14 cellular contexts compared by ENCODE assay signal in the genomic region with DNA sequence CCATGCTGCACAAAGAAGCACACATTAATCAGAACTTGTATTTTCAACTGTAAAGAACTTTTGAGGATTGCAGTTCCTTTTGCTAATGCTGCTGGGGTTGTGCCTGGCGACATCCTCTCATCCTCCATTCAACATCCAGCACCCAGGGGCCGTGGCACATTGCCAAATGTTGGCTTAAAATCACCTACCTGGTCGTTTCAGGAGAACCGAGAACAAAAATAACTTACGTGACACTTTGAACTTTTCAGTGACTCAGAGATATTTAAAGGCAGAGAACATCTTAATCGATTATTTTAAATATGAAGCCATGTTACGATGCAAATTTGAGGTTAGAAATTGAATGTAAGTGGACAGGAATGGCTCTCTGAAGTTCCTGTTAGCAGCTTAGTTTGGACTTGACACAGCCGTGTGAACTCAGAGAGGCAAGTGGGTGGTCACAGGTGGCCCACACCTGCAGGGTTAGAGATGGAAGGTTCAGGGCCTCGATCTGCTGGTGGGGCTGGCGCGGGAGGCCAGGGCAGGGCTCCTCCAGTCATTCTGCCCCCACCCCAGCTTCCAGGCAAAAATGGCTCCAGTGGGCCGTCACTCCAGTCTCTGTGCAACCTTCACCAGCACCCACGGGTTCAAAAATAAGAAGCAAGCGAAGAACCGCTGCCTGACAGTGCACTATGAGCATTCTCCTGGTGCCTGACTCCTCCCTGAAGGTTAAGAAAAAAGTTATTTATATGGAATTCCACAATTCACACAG. TPM values are rescaled to one million over a fixed set of nuclear protein-coding genes. Genes with fewer than 3 reads are reported as not detected.
DNase-seq lines count a peak whose midpoint lies in the region; ATAC-seq and TF ChIP-seq lines count a peak whose summit lies in the region.
"Had no signal": no experiment of that assay in that cellular context is flagged by ENCODE, and none has a peak within 500 bp of the region (broad histone marks: within the 10 kb centered on the region; RNA-seq: fewer than 3 reads in every experiment).

No MANE protein-coding gene starts in this region.

- peak; percentile 68 for DNase-seq in germinal center (ENCODE audit: low spot score)
- DNase-seq in NOMO-1 treated with dmso at 0.1 percent for 144 hours (lab: John Stamatoyannopoulos, UW; ENCODE audit: unreplicated experiment) = no peak
- no peak for DNase-seq in NCI-H69 (lab: John Stamatoyannopoulos, UW)
- no peak for DNase-seq in CD14-positive monocyte (ENCODE audit: low spot score)
- DNase-seq in NCI-H187 (lab: John Stamatoyannopoulos, UW) = no peak
- DNase-seq: CD8-positive, alpha-beta memory T cell; foreskin keratinocyte; HCEC 1CT; NCI-H1694 treated with DMSO at 0.1 percent for 48 hours; small intestine had no signal

- TF ChIP-seq CTCF in CD14-positive monocyte (IDR thresholded peaks at IDR 0.05) = no peak

- H3K36me3 Mint-ChIP-seq in CD14-positive monocyte = peaks cover 61 to 67% of the 10 kb centered on the region in 2 donors
- H3K36me3 Mint-ChIP-seq: CD8-positive, alpha-beta memory T cell; natural killer cell treated with Interleukin-12 subunit alpha and Interleukin-12 subunit beta and Interleukin-15 and Interleukin-18, amount 100 ng/mL, for 72 hours had no signal

- H3K4me3 Mint-ChIP-seq in CD14-positive monocyte = no peak overlapping the region
- H3K4me3 Mint-ChIP-seq: CD8-positive, alpha-beta memory T cell; natural killer cell treated with Interleukin-12 subunit alpha and Interleukin-12 subunit beta and Interleukin-15 and Interleukin-18, amount 100 ng/mL, for 72 hours had no signal

- intact Hi-C loops in CD14-positive monocyte (cut with micrococcal nuclease) = no loop called here

- no peak overlapping the region for H3K27ac Mint-ChIP-seq in CD14-positive monocyte
- H3K27ac Mint-ChIP-seq: CD8-positive, alpha-beta memory T cell; natural killer cell treated with Interleukin-12 subunit alpha and Interleukin-12 subunit beta and Interleukin-15 and Interleukin-18, amount 100 ng/mL, for 72 hours had no signal

- H3K9me3 Mint-ChIP-seq in CD14-positive monocyte = no peaks in the 10 kb centered on the region
- H3K9me3 Mint-ChIP-seq: CD8-positive, alpha-beta memory T cell; natural killer cell treated with Interleukin-12 subunit alpha and Interleukin-12 subunit beta and Interleukin-15 and Interleukin-18, amount 100 ng/mL, for 72 hours had no signal

- peak; percentile 49 for ATAC-seq in GM18520 (IDR thresholded peaks at IDR 0.05; ENCODE audit: unreplicated experiment)
- peak; percentile 49 for ATAC-seq in GM21529 (IDR thresholded peaks at IDR 0.05; ENCODE audit: unreplicated experiment)
- peak; percentile 52 for ATAC-seq in HG03280 (IDR thresholded peaks at IDR 0.05; ENCODE audit: unreplicated experiment)
- ATAC-seq: foreskin keratinocyte; natural killer cell treated with Interleukin-12 subunit alpha and Interleukin-12 subunit beta and Interleukin-15 and Interleukin-18, amount 100 ng/mL, for 72 hours had no signal

- H3K27me3 Mint-ChIP-seq in CD14-positive monocyte (ENCODE audit: low read depth in 3 of 3) = peaks cover 0 to 4% (median 1%) of the 10 kb centered on the region in 3 donors

- H3K4me1 Mint-ChIP-seq in CD14-positive monocyte = peaks cover 34% of the 10 kb centered on the region
- H3K4me1 Mint-ChIP-seq: CD8-positive, alpha-beta memory T cell had no signal

RNA-seq across cellular contexts. Expression of gene LRRK1, which starts 12.2 kb away (rescaled TPM):
- 1 to 10 TPM; 1.7 to 5.4 TPM for polyA plus RNA-seq in CD14-positive monocyte
- polyA plus RNA-seq: CD8-positive, alpha-beta memory T cell had no signal

RNA-seq across cellular contexts. Expression of gene ALDH1A3, which starts 51.7 kb away (rescaled TPM):
- not detected for polyA plus RNA-seq in CD14-positive monocyte
- polyA plus RNA-seq: CD8-positive, alpha-beta memory T cell had no signal
